ENCODE assay signal across 1 cellular context in the genomic region with DNA sequence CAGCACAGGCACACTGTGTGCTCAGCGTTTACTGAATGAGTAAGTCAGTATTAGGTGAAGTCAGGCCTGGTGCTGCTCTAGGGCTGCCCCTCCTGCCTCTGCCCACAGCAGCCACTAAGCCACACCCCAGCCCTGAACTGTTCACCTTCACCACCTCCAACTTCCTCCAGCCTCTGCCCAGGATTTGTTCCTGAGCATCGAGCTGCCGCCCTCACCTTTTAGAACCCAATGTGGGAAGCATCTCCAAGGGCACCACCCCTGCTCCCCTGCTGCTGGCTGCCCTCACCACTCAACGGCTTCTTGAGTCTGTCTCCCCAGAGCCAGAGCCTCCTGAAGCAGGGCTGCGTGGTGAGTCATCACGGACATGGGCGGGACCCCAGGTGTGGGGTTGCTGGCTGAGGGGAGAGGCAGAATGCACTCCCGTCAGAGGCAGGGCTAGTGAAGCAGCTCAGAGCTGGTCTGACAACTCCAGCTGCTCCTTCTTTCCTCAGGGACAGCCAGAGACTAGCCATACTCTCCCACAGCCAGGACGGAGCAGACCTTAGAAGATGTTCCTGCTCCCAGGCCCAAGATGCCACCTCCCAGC.
TF ChIP-seq lines count a peak whose summit lies in the region.

No MANE protein-coding gene starts in this region.

TF ChIP-seq in HEK293, 187 proteins besides CTCF, POLR2A, EP300 and RAD21 (continued from another document):
- TF ChIP-seq, protein P1, sequence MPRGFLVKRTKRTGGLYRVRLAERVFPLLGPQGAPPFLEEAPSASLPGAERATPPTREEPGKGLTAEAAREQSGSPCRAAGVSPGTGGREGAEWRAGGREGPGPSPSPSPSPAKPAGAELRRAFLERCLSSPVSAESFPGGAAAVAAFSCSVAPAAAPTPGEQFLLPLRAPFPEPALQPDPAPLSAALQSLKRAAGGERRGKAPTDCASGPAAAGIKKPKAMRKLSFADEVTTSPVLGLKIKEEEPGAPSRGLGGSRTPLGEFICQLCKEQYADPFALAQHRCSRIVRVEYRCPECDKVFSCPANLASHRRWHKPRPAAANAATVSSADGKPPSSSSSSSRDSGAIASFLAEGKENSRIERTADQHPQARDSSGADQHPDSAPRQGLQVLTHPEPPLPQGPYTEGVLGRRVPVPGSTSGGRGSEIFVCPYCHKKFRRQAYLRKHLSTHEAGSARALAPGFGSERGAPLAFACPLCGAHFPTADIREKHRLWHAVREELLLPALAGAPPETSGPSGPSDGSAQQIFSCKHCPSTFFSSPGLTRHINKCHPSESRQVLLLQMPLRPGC (tag by site-specific recombination; IDR thresholded peaks at IDR 0.05), result 0 out of 2 replicates have a peak, but pooled peaks have one; percentile 13
- TF ChIP-seq ZNF426 (tag by site-specific recombination; IDR thresholded peaks at IDR 0.05) (no peak), GFI1B (tag by site-specific recombination; IDR thresholded peaks at IDR 0.05) (no peak), ZNF292 (tag by site-specific recombination; IDR thresholded peaks at IDR 0.05; ENCODE audit: borderline replicate concordance, low read depth) (no peak), PRDM4 (tag by site-specific recombination; IDR thresholded peaks at IDR 0.05) (no peak), ZNF624 (tag by site-specific recombination; IDR thresholded peaks at IDR 0.05) (no peak), ZNF223 (tag by site-specific recombination; IDR thresholded peaks at IDR 0.05) (no peak), ZBTB1 (tag by site-specific recombination; IDR thresholded peaks at IDR 0.05) (no peak), ZNF23 (tag by site-specific recombination; IDR thresholded peaks at IDR 0.05; ENCODE audit: borderline replicate concordance) (no peak), ZBTB17 (tag by site-specific recombination; IDR thresholded peaks at IDR 0.05) (peak; percentile 76), PATZ1 (tag by site-specific recombination; IDR thresholded peaks at IDR 0.05) (peak; percentile 85), ZNF600 (tag by site-specific recombination; IDR thresholded peaks at IDR 0.05) (peak; percentile 72), ZNF341 (tag by site-specific recombination; IDR thresholded peaks at IDR 0.05; ENCODE audit: low read depth) (0 out of 2 replicates have a peak, but pooled peaks have one; percentile 14), ZNF473 (tag by site-specific recombination; IDR thresholded peaks at IDR 0.05) (no peak), ZNF335 (tag by site-specific recombination; conservative IDR thresholded peaks at IDR 0.05) (peak; percentile 56; the same call in 1 of the 2 replicates), ZNF510 (tag by site-specific recombination; IDR thresholded peaks at IDR 0.05; ENCODE audit: insufficient replicate concordance) (no peak), ZNF544 (tag by site-specific recombination; IDR thresholded peaks at IDR 0.05) (no peak), ZNF549 (tag by site-specific recombination; IDR thresholded peaks at IDR 0.05) (no peak), ZBTB21 (tag by site-specific recombination; IDR thresholded peaks at IDR 0.05) (no peak), ZNF214 (tag by site-specific recombination; IDR thresholded peaks at IDR 0.05; ENCODE audit: borderline replicate concordance) (no peak), SP3 (tag by site-specific recombination; IDR thresholded peaks at IDR 0.05) (peak; percentile 79), ZNF274 (IDR thresholded peaks at IDR 0.05; ENCODE audit: low read length) (no peak), ZNF274 (tag by site-specific recombination; IDR thresholded peaks at IDR 0.05; ENCODE audit: borderline replicate concordance) (no peak), ZNF140 (tag by site-specific recombination; IDR thresholded peaks at IDR 0.05) (no peak), ZNF157 (tag by site-specific recombination; IDR thresholded peaks at IDR 0.05) (no peak), ZNF658 (tag by site-specific recombination; IDR thresholded peaks at IDR 0.05) (no peak)
- TF ChIP-seq, protein P2, sequence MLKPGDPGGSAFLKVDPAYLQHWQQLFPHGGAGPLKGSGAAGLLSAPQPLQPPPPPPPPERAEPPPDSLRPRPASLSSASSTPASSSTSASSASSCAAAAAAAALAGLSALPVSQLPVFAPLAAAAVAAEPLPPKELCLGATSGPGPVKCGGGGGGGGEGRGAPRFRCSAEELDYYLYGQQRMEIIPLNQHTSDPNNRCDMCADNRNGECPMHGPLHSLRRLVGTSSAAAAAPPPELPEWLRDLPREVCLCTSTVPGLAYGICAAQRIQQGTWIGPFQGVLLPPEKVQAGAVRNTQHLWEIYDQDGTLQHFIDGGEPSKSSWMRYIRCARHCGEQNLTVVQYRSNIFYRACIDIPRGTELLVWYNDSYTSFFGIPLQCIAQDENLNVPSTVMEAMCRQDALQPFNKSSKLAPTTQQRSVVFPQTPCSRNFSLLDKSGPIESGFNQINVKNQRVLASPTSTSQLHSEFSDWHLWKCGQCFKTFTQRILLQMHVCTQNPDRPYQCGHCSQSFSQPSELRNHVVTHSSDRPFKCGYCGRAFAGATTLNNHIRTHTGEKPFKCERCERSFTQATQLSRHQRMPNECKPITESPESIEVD (tag by site-specific recombination; IDR thresholded peaks at IDR 0.05), result no peak
- TF ChIP-seq, protein P3, sequence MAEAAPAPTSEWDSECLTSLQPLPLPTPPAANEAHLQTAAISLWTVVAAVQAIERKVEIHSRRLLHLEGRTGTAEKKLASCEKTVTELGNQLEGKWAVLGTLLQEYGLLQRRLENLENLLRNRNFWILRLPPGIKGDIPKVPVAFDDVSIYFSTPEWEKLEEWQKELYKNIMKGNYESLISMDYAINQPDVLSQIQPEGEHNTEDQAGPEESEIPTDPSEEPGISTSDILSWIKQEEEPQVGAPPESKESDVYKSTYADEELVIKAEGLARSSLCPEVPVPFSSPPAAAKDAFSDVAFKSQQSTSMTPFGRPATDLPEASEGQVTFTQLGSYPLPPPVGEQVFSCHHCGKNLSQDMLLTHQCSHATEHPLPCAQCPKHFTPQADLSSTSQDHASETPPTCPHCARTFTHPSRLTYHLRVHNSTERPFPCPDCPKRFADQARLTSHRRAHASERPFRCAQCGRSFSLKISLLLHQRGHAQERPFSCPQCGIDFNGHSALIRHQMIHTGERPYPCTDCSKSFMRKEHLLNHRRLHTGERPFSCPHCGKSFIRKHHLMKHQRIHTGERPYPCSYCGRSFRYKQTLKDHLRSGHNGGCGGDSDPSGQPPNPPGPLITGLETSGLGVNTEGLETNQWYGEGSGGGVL (tag by site-specific recombination; IDR thresholded peaks at IDR 0.05), result peak; percentile 90
- TF ChIP-seq, protein P4, sequence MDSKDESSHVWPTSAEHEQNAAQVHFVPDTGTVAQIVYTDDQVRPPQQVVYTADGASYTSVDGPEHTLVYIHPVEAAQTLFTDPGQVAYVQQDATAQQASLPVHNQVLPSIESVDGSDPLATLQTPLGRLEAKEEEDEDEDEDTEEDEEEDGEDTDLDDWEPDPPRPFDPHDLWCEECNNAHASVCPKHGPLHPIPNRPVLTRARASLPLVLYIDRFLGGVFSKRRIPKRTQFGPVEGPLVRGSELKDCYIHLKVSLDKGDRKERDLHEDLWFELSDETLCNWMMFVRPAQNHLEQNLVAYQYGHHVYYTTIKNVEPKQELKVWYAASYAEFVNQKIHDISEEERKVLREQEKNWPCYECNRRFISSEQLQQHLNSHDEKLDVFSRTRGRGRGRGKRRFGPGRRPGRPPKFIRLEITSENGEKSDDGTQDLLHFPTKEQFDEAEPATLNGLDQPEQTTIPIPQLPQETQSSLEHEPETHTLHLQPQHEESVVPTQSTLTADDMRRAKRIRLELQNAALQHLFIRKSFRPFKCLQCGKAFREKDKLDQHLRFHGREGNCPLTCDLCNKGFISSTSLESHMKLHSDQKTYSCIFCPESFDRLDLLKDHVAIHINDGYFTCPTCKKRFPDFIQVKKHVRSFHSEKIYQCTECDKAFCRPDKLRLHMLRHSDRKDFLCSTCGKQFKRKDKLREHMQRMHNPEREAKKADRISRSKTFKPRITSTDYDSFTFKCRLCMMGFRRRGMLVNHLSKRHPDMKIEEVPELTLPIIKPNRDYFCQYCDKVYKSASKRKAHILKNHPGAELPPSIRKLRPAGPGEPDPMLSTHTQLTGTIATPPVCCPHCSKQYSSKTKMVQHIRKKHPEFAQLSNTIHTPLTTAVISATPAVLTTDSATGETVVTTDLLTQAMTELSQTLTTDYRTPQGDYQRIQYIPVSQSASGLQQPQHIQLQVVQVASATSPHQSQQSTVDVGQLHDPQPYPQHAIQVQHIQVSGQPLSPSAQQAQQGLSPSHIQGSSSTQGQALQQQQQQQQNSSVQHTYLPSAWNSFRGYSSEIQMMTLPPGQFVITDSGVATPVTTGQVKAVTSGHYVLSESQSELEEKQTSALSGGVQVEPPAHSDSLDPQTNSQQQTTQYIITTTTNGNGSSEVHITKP (tag by site-specific recombination; IDR thresholded peaks at IDR 0.05), result peak; percentile 32; the same call in 1 of the 2 replicates
- TF ChIP-seq, protein P5, sequence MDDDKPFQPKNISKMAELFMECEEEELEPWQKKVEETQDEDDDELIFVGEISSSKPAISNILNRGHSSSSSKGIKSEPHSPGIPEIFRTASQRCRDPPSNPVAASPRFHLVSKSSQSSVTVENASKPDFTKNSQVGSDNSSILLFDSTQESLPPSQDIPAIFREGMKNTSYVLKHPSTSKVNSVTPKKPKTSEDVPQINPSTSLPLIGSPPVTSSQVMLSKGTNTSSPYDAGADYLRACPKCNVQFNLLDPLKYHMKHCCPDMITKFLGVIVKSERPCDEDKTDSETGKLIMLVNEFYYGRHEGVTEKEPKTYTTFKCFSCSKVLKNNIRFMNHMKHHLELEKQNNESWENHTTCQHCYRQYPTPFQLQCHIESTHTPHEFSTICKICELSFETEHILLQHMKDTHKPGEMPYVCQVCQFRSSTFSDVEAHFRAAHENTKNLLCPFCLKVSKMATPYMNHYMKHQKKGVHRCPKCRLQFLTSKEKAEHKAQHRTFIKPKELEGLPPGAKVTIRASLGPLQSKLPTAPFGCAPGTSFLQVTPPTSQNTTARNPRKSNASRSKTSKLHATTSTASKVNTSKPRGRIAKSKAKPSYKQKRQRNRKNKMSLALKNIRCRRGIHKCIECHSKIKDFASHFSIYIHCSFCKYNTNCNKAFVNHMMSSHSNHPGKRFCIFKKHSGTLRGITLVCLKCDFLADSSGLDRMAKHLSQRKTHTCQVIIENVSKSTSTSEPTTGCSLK (tag by site-specific recombination; IDR thresholded peaks at IDR 0.05), result no peak
- TF ChIP-seq, protein P6, sequence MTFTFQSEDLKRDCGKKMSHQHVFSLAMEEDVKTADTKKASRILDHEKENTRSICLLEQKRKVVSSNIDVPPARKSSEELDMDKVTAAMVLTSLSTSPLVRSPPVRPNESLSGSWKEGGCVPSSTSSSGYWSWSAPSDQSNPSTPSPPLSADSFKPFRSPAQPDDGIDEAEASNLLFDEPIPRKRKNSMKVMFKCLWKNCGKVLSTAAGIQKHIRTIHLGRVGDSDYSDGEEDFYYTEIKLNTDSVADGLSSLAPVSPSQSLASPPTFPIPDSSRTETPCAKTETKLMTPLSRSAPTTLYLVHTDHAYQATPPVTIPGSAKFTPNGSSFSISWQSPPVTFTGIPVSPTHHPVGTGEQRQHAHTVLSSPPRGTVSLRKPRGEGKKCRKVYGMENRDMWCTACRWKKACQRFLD (tag by site-specific recombination; IDR thresholded peaks at IDR 0.05), result no peak
